ENCODE assay signal across 9 cellular contexts in genomic region chr9:17005085-17005484, GRCh38.
DNase-seq lines count a peak whose midpoint lies in the region; ATAC-seq and TF ChIP-seq lines count a peak whose summit lies in the region.
"Had no signal": no experiment of that assay in that cellular context is flagged by ENCODE, and none has a peak within 500 bp of the region (broad histone marks: within the 10 kb centered on the region; RNA-seq: fewer than 3 reads in every experiment).

No MANE protein-coding gene starts in this region.

- ATAC-seq in HG02642 (IDR thresholded peaks at IDR 0.05; ENCODE audit: poor library complexity, unreplicated experiment) = no peak
- ATAC-seq in HG03439 (IDR thresholded peaks at IDR 0.05; ENCODE audit: unreplicated experiment) = no peak

- H3K36me3 ChIP-seq in fibroblast of lung (ENCODE audit: control insufficient read depth, insufficient read depth, low read length) = no peaks in the 10 kb centered on the region
- H3K36me3 ChIP-seq in neuronal stem cell (replicated peaks in 1 of 2; ENCODE audit: control insufficient read depth in 2 of 2, insufficient read depth in 2 of 2, low read length in 2 of 2) = no peaks in the 10 kb centered on the region

- TF ChIP-seq CTCF in fibroblast of lung (conservative IDR thresholded peaks at IDR 0.05 in 1 of 2, IDR thresholded peaks at IDR 0.05 in 1 of 2; ENCODE audit: low read depth in 1 of 2, low read length in 2 of 2) = no peak

- H3K79me2 ChIP-seq in fibroblast of lung (ENCODE audit: control insufficient read depth, insufficient read depth, low read length) = no peaks in the 10 kb centered on the region

- H3K4ac ChIP-seq in neuronal stem cell (ENCODE audit: low read length) = no peak overlapping the region

- no peak overlapping the region for H3K14ac ChIP-seq in neuronal stem cell (ENCODE audit: low read length)

- no CpG with 5 or more reads among the region's 11 CpGs for WGBS in neuronal stem cell (ENCODE audit: extremely low coverage in 2 of 2, insufficient read length in 2 of 2, insufficient replicate concordance in 1 of 2), 2 donors

- no peaks in the 10 kb centered on the region for H3K79me1 ChIP-seq in neuronal stem cell (ENCODE audit: low read depth, low read length)

- no peak overlapping the region for H2BK120ac ChIP-seq in neuronal stem cell (ENCODE audit: low read depth, low read length)

- H2AFZ ChIP-seq in fibroblast of lung (ENCODE audit: low read length) (peak overlapping the region; percentile 61), neuronal stem cell (ENCODE audit: low read length) (peak overlapping the region; percentile 77)

- DNase-seq in DMS53 treated with DMSO at 0.1 percent for 48 hours (lab: John Stamatoyannopoulos, UW; ENCODE audit: unreplicated experiment) (peak; percentile 38), NCI-H748 (lab: John Stamatoyannopoulos, UW; ENCODE audit: unreplicated experiment) (peak; percentile 64), fibroblast of lung (ENCODE audit: low read depth in 2 of 2) (peak; percentile 47 to 87), neuronal stem cell (ENCODE audit: low spot score) (no peak), NCI-H1694 treated with DMSO at 0.1 percent for 48 hours (lab: John Stamatoyannopoulos, UW) (no peak)
- DNase-seq in central memory CD4-positive, alpha-beta T cell = no peak
- DNase-seq: dorsolateral prefrontal cortex had no signal

- no peak overlapping the region for H4K8ac ChIP-seq in neuronal stem cell (ENCODE audit: low read depth, low read length)

- H3K9ac ChIP-seq in fibroblast of lung (ENCODE audit: insufficient read depth, low read length) = no peak overlapping the region
- no peak overlapping the region for H3K9ac ChIP-seq in neuronal stem cell (ENCODE audit: low read depth, low read length, poor library complexity)

- H3K4me1 ChIP-seq in fibroblast of lung (ENCODE audit: control insufficient read depth, extremely low read depth, insufficient read depth, low read length) (peaks cover 4% of the 10 kb centered on the region), neuronal stem cell (ENCODE audit: control insufficient read depth in 2 of 2, insufficient read depth in 1 of 2, low read depth in 1 of 2, low read length in 2 of 2) (no peaks in the 10 kb centered on the region)

- H3K4me2 ChIP-seq in fibroblast of lung (ENCODE audit: extremely low read depth, insufficient read depth, low read length) (peak overlapping the region; percentile 82), neuronal stem cell (ENCODE audit: insufficient read depth, low read length, poor library complexity, severe bottlenecking) (no peak overlapping the region)

- H3K27me3 ChIP-seq in fibroblast of lung (ENCODE audit: control insufficient read depth, insufficient read depth, low read length) (no peaks in the 10 kb centered on the region), neuronal stem cell (ENCODE audit: control insufficient read depth in 3 of 3, insufficient read depth in 3 of 3, low read depth in 1 of 3, low read length in 3 of 3) (no peaks in the 10 kb centered on the region)

- H3K4me3 ChIP-seq in fibroblast of lung (replicated peaks in 1 of 4; ENCODE audit: control extremely low read depth in 1 of 4, insufficient read depth in 1 of 4, low read depth in 3 of 4, low read length in 4 of 4) (peak overlapping the region in 2 of 4 experiments; percentile 27 to 43), neuronal stem cell (ENCODE audit: low read length in 2 of 2) (no peak overlapping the region)

- H3K9me3 ChIP-seq in fibroblast of lung (ENCODE audit: control insufficient read depth, insufficient read depth, low read depth, low read length) (no peaks in the 10 kb centered on the region), neuronal stem cell (replicated peaks in 1 of 2; ENCODE audit: control insufficient read depth in 2 of 2, insufficient read depth in 1 of 2, low read depth in 1 of 2, low read length in 2 of 2) (no peaks in the 10 kb centered on the region)

- no peak overlapping the region for H2AK5ac ChIP-seq in neuronal stem cell (ENCODE audit: low read depth, low read length)

- H3K23ac ChIP-seq in neuronal stem cell (ENCODE audit: low read depth, low read length, poor library complexity) = no peak overlapping the region

- no peak overlapping the region for H2BK15ac ChIP-seq in neuronal stem cell (ENCODE audit: low read length)

- H3K18ac ChIP-seq in neuronal stem cell (ENCODE audit: low read length) = no peak overlapping the region

- no peak overlapping the region for H2BK12ac ChIP-seq in neuronal stem cell (ENCODE audit: low read length)

- no peak overlapping the region for H2BK5ac ChIP-seq in neuronal stem cell (ENCODE audit: low read length)

- H3K27ac ChIP-seq in fibroblast of lung (ENCODE audit: insufficient read depth, low read length) (peak overlapping the region; percentile 6), neuronal stem cell (replicated peaks; ENCODE audit: low read length) (no peak overlapping the region)
- H3K27ac ChIP-seq: dorsolateral prefrontal cortex had no signal

- H4K20me1 ChIP-seq in fibroblast of lung (ENCODE audit: control insufficient read depth, extremely low read depth, insufficient read depth, low read length) = no peaks in the 10 kb centered on the region

- no peak overlapping the region for H4K91ac ChIP-seq in neuronal stem cell (ENCODE audit: low read depth, low read length, poor library complexity)

Comparison
In these comparisons a context has a peak if more than half of its experiments do, and no peak if none do; other contexts are left out.
1. DNase-seq: peak in DMS53 treated with DMSO at 0.1 percent for 48 hours (single experiment), NCI-H748 (single experiment) and fibroblast of lung (2 of 2); none in neuronal stem cell (single experiment), central memory CD4-positive, alpha-beta T cell (single experiment) and NCI-H1694 treated with DMSO at 0.1 percent for 48 hours (single experiment).